18 cellular contexts compared by ENCODE assay signal in the genomic region with DNA sequence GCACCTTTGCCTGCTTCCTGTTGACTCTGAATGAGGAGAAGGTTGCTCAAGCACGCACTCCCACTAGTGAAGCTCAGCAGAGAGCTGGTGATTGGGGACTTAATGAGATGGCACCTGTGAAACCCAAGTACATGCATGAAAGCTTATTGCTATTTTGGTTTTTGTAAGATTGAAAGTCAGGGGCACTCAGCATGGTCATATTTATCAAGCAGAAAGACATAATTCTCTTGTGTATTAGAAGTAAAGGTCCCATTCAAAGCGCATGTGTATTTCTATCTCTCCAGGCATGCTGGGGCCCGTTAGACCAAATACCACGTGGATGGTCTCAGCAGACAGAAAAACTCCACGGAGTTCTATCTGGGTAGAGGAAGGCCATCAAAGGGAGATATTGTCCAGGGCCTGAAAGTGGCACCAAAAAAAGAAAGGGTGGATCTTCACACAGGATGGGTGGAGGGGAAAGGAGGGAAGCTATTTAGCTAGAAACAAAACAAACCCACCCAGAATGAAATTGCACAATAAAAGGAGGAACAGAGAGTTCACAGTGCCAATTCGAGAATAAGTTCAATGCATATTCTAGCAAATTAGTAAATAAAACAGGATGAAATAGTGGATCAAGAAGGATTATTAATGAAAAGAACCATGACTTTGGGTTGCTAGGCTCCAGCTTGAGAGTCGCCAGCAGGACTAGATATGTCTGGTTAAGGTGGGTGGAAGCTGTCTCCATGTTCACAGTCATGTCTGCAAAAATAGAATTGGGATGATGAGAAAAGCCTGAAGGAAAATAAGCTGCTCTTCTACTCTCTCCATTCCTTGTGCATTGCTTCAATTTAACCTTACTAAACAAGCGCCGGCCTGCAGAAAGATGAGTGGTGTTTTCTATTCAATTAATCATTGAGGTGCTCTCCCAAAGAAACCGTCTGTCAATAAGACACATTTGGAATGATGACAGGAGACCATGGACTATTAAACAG.
DNase-seq lines count a peak whose midpoint lies in the region; ATAC-seq, FAIRE-seq and TF ChIP-seq lines count a peak whose summit lies in the region.
"Had no signal": no experiment of that assay in that cellular context is flagged by ENCODE, and none has a peak within 500 bp of the region (broad histone marks: within the 10 kb centered on the region; RNA-seq: fewer than 3 reads in every experiment).

No MANE protein-coding gene starts in this region.

- H3K4me3 ChIP-seq in Loucy (ENCODE audit: low read length, poor library complexity, severe bottlenecking): no peak overlapping the region
- H3K4me3 ChIP-seq in epithelial cell of esophagus (ENCODE audit: low read length): no peak overlapping the region
- H3K4me3 ChIP-seq: hepatocyte, lung, tibial nerve had no signal

- no peaks in the 10 kb centered on the region for H3K9me2 ChIP-seq in Loucy (replicated peaks; ENCODE audit: low read depth, low read length)

- no peaks in the 10 kb centered on the region for H3F3A ChIP-seq in Loucy (ENCODE audit: low read depth)

- H3K4me2 ChIP-seq in Loucy (ENCODE audit: low read depth, low read length, poor library complexity, severe bottlenecking): no peak overlapping the region
- H3K4me2 ChIP-seq: hepatocyte had no signal

- peak overlapping the region; percentile 54 for H3K27ac ChIP-seq in temporal lobe (ENCODE audit: low read depth, low read length)
- H3K27ac ChIP-seq: brain microvascular endothelial cell, hepatocyte, tibial nerve had no signal

- no peak for TF ChIP-seq CTCF in Loucy (conservative IDR thresholded peaks at IDR 0.05; ENCODE audit: low read length)
- no peak for TF ChIP-seq CTCF in epithelial cell of esophagus (IDR thresholded peaks at IDR 0.05; ENCODE audit: insufficient read depth, low read depth, low read length, missing control alignments)
- TF ChIP-seq CTCF in D721Med (IDR thresholded peaks at IDR 0.05; ENCODE audit: insufficient read depth, missing control alignments): no peak

- H2AFZ ChIP-seq in Loucy (ENCODE audit: low read length): peak overlapping the region; percentile 62
- H2AFZ ChIP-seq: hepatocyte had no signal

- no peaks in the 10 kb centered on the region for H3K27me3 ChIP-seq in Loucy (ENCODE audit: insufficient read depth, low read length, poor library complexity, severe bottlenecking)
- H3K27me3 ChIP-seq: brain microvascular endothelial cell, hepatocyte, tibial nerve had no signal

- H3K9me3 ChIP-seq in Loucy (ENCODE audit: insufficient read depth, low read depth, low read length): no peaks in the 10 kb centered on the region; the same call in 1 of the 2 replicates
- H3K9me3 ChIP-seq: tibial nerve had no signal

- ATAC-seq in HG03520 (IDR thresholded peaks at IDR 0.05; ENCODE audit: unreplicated experiment): no peak
- ATAC-seq: activated CD8-positive, alpha-beta T cell treated with anti-CD3 and anti-CD28 coated beads, Interleukin-2, amount 10 ng/mL, durations not matched to agents 7 days and 5 days had no signal

- DNase-seq in SIG-M5 treated with dmso at 0.1 percent for 504 hours (lab: John Stamatoyannopoulos, UW; ENCODE audit: unreplicated experiment) (peak; percentile 59), SIG-M5 (lab: John Stamatoyannopoulos, UW) (no peak), epithelial cell of esophagus (ENCODE audit: low read depth) (peak; percentile 79), D721Med (ENCODE audit: insufficient read length, low spot score) (no peak), A172 (ENCODE audit: low spot score) (no peak)
- DNase-seq: activated CD8-positive, alpha-beta T cell treated with anti-CD3 and anti-CD28 coated beads, Interleukin-2, amount 10 ng/mL, durations not matched to agents 7 days and 5 days; activated gamma-delta T cell; brain microvascular endothelial cell; DMS 273 treated with DMSO at 0.1 percent for 48 hours; NCI-H2081; nucleus accumbens had no signal

- no peaks in the 10 kb centered on the region for H3K36me3 ChIP-seq in Loucy (ENCODE audit: insufficient read depth, low read length)
- H3K36me3 ChIP-seq: brain microvascular endothelial cell, tibial nerve had no signal

- no peaks in the 10 kb centered on the region for H3K79me2 ChIP-seq in Loucy (ENCODE audit: insufficient read depth, low read length)
- H3K79me2 ChIP-seq: hepatocyte had no signal

- H3K4me1 ChIP-seq in Loucy (ENCODE audit: insufficient read depth, low read length, poor library complexity, severe bottlenecking): peaks cover 13% of the 10 kb centered on the region
- H3K4me1 ChIP-seq: tibial nerve had no signal

- no peak for FAIRE-seq in D721Med (lab: Jason Lieb, UNC)
- FAIRE-seq: A204.1 had no signal

- H3K9ac ChIP-seq in Loucy (ENCODE audit: low read depth, low read length, poor library complexity, severe bottlenecking): no peak overlapping the region

- no peaks in the 10 kb centered on the region for H4K20me1 ChIP-seq in Loucy (ENCODE audit: insufficient read depth, low read length, poor library complexity, severe bottlenecking)

Comparison
In these comparisons a context has a peak if more than half of its experiments do, and no peak if none do; other contexts are left out.
1. DNase-seq: peak in SIG-M5 treated with dmso at 0.1 percent for 504 hours (single experiment) and epithelial cell of esophagus (single experiment); none in SIG-M5 (single experiment), D721Med (single experiment) and A172 (single experiment).